In genomic region chr22:38214248-38215056, GRCh38 we compare ENCODE assay signal across 1 cellular context.
TF ChIP-seq lines count a peak whose summit lies in the region.

No MANE protein-coding gene starts in this region.

TF ChIP-seq in IMR-90, 13 proteins besides CTCF, POLR2A, EP300 and RAD21:
- no peak for TF ChIP-seq MAFK (IDR thresholded peaks at IDR 0.05; ENCODE audit: low read depth, low read length)
- no peak for TF ChIP-seq MXI1 (IDR thresholded peaks at IDR 0.05; ENCODE audit: borderline replicate concordance, low read depth, low read length)
- TF ChIP-seq ELK1 (IDR thresholded peaks at IDR 0.05; ENCODE audit: borderline replicate concordance, low read depth, low read length): no peak
- TF ChIP-seq MAZ (IDR thresholded peaks at IDR 0.05; ENCODE audit: borderline replicate concordance, low read depth, low read length): no peak
